ENCODE assay signal across 11 cellular contexts in genomic region chr2:85935746-85936208, GRCh38. TPM values are rescaled to one million over a fixed set of nuclear protein-coding genes. Genes with fewer than 3 reads are reported as not detected.
DNase-seq lines count a peak whose midpoint lies in the region; ATAC-seq and TF ChIP-seq lines count a peak whose summit lies in the region.
"Had no signal": no experiment of that assay in that cellular context is flagged by ENCODE, and none has a peak within 500 bp of the region (broad histone marks: within the 10 kb centered on the region; RNA-seq: fewer than 3 reads in every experiment).

No MANE protein-coding gene starts in this region.

- no peaks in the 10 kb centered on the region for H3K36me3 ChIP-seq in GM23248 (ENCODE audit: low read depth)
- no peaks in the 10 kb centered on the region for H3K36me3 ChIP-seq in Peyer's patch

- no peak overlapping the region for H2AFZ ChIP-seq in GM23248

- no peaks in the 10 kb centered on the region for H3K36me3 Mint-ChIP-seq in progenitor cell of endocrine pancreas (ENCODE audit: insufficient read depth)
- no peaks in the 10 kb centered on the region for H3K36me3 Mint-ChIP-seq in activated naive CD8-positive, alpha-beta T cell treated with anti-CD3 and anti-CD28 coated beads for 36 hours

- TF ChIP-seq CTCF in RWPE1 (conservative IDR thresholded peaks at IDR 0.05; ENCODE audit: low read depth): no peak
- no peak for TF ChIP-seq CTCF in fibroblast of mammary gland (conservative IDR thresholded peaks at IDR 0.05; ENCODE audit: control insufficient read depth, insufficient read depth, low read depth, low read length)
- TF ChIP-seq CTCF in progenitor cell of endocrine pancreas (IDR thresholded peaks at IDR 0.05; ENCODE audit: unreplicated experiment): no peak
- TF ChIP-seq CTCF in Peyer's patch (IDR thresholded peaks at IDR 0.05): no peak

- in situ Hi-C loops in GM23248 (cut with MboI): no loop called here

- WGBS in GM23248 (ENCODE audit: low coverage in 1 of 2, low lambda C conversion rate in 2 of 2, missing lambda C conversion rate in 2 of 2), 2 experiments: 44 to 53% methylated on average over 3 of the region's 3 CpGs

- POLR2A ChIA-PET in RWPE1 (lab: Yijun Ruan, JAX; ENCODE audit: low non-redundant PET): no interaction called here

- no peak overlapping the region; the same call in 1 of the 2 replicates for H3K9ac ChIP-seq in GM23248

- peak overlapping the region; percentile 36 for H3K27ac Mint-ChIP-seq in progenitor cell of endocrine pancreas
- no peak overlapping the region for H3K27ac Mint-ChIP-seq in activated naive CD8-positive, alpha-beta T cell treated with anti-CD3 and anti-CD28 coated beads for 36 hours

- H3K4me3 ChIP-seq in GM23248 (0 out of 2 replicates have a peak overlapping the region, but pooled peaks have one; percentile 6), fibroblast of mammary gland (ENCODE audit: control insufficient read depth, low read depth, low read length) (no peak overlapping the region), Peyer's patch (no peak overlapping the region)

- H3K9me2 ChIP-seq in GM23248 (ENCODE audit: insufficient read depth): no peaks in the 10 kb centered on the region

- H3K9me3 ChIP-seq in GM23248 (ENCODE audit: low read depth): no peaks in the 10 kb centered on the region
- no peaks in the 10 kb centered on the region for H3K9me3 ChIP-seq in Peyer's patch

- no peak overlapping the region for H3K4me3 Mint-ChIP-seq in progenitor cell of endocrine pancreas (ENCODE audit: low read depth)
- H3K4me3 Mint-ChIP-seq in activated naive CD8-positive, alpha-beta T cell treated with anti-CD3 and anti-CD28 coated beads for 36 hours: no peak overlapping the region

- no peaks in the 10 kb centered on the region for H3K27me3 Mint-ChIP-seq in progenitor cell of endocrine pancreas
- peaks cover 8% of the 10 kb centered on the region for H3K27me3 Mint-ChIP-seq in activated naive CD8-positive, alpha-beta T cell treated with anti-CD3 and anti-CD28 coated beads for 36 hours

- H3K27me3 ChIP-seq in GM23248 (replicated peaks; ENCODE audit: insufficient read depth): no peaks in the 10 kb centered on the region
- no peaks in the 10 kb centered on the region for H3K27me3 ChIP-seq in Peyer's patch

- peaks cover 22% of the 10 kb centered on the region for H3K4me1 Mint-ChIP-seq in progenitor cell of endocrine pancreas (ENCODE audit: low read depth)
- H3K4me1 Mint-ChIP-seq in activated naive CD8-positive, alpha-beta T cell treated with anti-CD3 and anti-CD28 coated beads for 36 hours: peaks cover 26% of the 10 kb centered on the region

- CTCF ChIA-PET in RWPE1 (lab: Yijun Ruan, JAX): no interaction called here

- no peak for TF ChIP-seq POLR2A in Peyer's patch (IDR thresholded peaks at IDR 0.05)

- H3K27ac ChIP-seq in GM23248 (peak overlapping the region; percentile 86), RWPE1 (no peak overlapping the region), Peyer's patch (no peak overlapping the region)

- no peak for ATAC-seq in GM18861 (IDR thresholded peaks at IDR 0.05; ENCODE audit: unreplicated experiment)

- no peaks in the 10 kb centered on the region for H3K79me2 ChIP-seq in GM23248 (ENCODE audit: insufficient read depth)

- no peaks in the 10 kb centered on the region for H3K9me3 Mint-ChIP-seq in progenitor cell of endocrine pancreas (ENCODE audit: low read depth)
- H3K9me3 Mint-ChIP-seq in activated naive CD8-positive, alpha-beta T cell treated with anti-CD3 and anti-CD28 coated beads for 36 hours: no peaks in the 10 kb centered on the region

- H3K4me1 ChIP-seq in GM23248 (ENCODE audit: insufficient read depth) (peaks cover 36% of the 10 kb centered on the region), Peyer's patch (no peaks in the 10 kb centered on the region)

- H3K4me2 ChIP-seq in GM23248 (ENCODE audit: unreplicated experiment): peak overlapping the region; percentile 20

- DNase-seq in GM23248 (peak; percentile 82), RWPE1 (ENCODE audit: low spot score) (peak; percentile 56), fibroblast of mammary gland (ENCODE audit: low read depth) (peak; percentile 62), progenitor cell of endocrine pancreas (ENCODE audit: low spot score, unreplicated experiment) (no peak), Peyer's patch (no peak), anterior cingulate cortex (lab: John Stamatoyannopoulos, UW) (no peak)
- DNase-seq in activated naive CD8-positive, alpha-beta T cell treated with anti-CD3 and anti-CD28 coated beads for 36 hours: no peak
- DNase-seq: GF-D8; SIG-M5; stimulated activated naive CD4-positive, alpha-beta T cell had no signal

- H4K20me1 ChIP-seq in GM23248 (ENCODE audit: insufficient read depth): no peaks in the 10 kb centered on the region

- H3F3A ChIP-seq in GM23248 (ENCODE audit: insufficient read depth): peaks cover 28% of the 10 kb centered on the region; the same call in 1 of the 2 replicates

RNA-seq across cellular contexts. Expression of gene ST3GAL5, which starts 47.0 kb away (rescaled TPM):
- 21.0 and 27.2 TPM in 2 replicates for total RNA-seq in GM23248 (2014; rRNA removed; shearing (Covaris generic))
- polyA plus RNA-seq in GM23248 (2016; fragmentation: Nextera tagmentation; extraction: Ambion mirVana): 16.4 and 18.7 TPM in 2 replicates
- total RNA-seq in progenitor cell of endocrine pancreas (27.3 and 32.5 TPM in 2 replicates), Peyer's patch (10 to 100 TPM; 10.8 to 23.9 (median 16.5) TPM)
- total RNA-seq in activated naive CD8-positive, alpha-beta T cell treated with anti-CD3 and anti-CD28 coated beads for 36 hours: 10 to 100 TPM; 14.6 to 15.1 TPM

Comparison
In these comparisons a context has a peak if more than half of its experiments do, and no peak if none do; other contexts are left out.
1. DNase-seq: peak in GM23248 (single experiment), RWPE1 (single experiment) and fibroblast of mammary gland (single experiment); none in progenitor cell of endocrine pancreas (single experiment), Peyer's patch (0 of 3), activated naive CD8-positive, alpha-beta T cell treated with anti-CD3 and anti-CD28 coated beads for 36 hours (single experiment) and anterior cingulate cortex (0 of 58).